Comparison of ENCODE assay signal across 1 cellular context in the genomic region with DNA sequence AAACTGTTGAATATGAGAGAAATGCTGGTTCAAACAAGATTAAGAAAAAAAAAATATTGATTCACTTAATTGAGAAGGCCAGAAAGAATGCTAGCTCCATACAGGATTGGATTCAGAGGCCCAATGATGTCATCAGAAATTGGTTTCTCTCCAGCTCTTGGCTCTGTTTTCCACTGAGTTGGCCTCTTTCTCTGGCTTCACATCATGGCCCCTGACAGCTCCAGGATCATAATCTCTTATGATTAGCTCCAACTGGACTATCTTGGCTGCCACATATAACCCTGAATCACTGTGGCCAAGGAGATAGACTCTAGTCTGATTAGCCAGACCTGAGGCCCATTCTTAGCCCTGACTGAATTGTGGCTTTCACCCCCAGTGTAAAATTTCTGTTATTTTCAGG.
A peak's percentile ranks its signal among the peaks of the same experiment; 100 is the strongest.
TF ChIP-seq lines count a peak whose summit lies in the region.

No MANE protein-coding gene starts in this region.

TF ChIP-seq in SK-N-SH, 30 proteins besides CTCF, POLR2A, EP300 and RAD21 (continued from another document):
- TF ChIP-seq, protein P1, sequence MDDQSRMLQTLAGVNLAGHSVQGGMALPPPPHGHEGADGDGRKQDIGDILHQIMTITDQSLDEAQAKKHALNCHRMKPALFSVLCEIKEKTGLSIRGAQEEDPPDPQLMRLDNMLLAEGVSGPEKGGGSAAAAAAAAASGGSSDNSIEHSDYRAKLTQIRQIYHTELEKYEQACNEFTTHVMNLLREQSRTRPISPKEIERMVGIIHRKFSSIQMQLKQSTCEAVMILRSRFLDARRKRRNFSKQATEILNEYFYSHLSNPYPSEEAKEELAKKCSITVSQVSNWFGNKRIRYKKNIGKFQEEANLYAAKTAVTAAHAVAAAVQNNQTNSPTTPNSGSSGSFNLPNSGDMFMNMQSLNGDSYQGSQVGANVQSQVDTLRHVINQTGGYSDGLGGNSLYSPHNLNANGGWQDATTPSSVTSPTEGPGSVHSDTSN (IDR thresholded peaks at IDR 0.05) = peak; percentile 66
